In genomic region chrX:153073331-153073730, GRCh38 we compare ENCODE assay signal across 6 cellular contexts. TPM values are rescaled to one million over a fixed set of nuclear protein-coding genes. Genes with fewer than 3 reads are reported as not detected.
"Had no signal": no experiment of that assay in that cellular context is flagged by ENCODE, and none has a peak within 500 bp of the region (broad histone marks: within the 10 kb centered on the region; RNA-seq: fewer than 3 reads in every experiment).

No MANE protein-coding gene starts in this region.

RNA-seq across cellular contexts. Expression of gene PNMA6A, which starts 1.1 kb away (rescaled TPM):
- total RNA-seq: PC-3, PC-9, SJCRH30, SJSA1 had no signal

RNA-seq across cellular contexts. Expression of gene PNMA3, which starts 17.1 kb away (rescaled TPM):
- total RNA-seq: OCI-LY7, PC-3, PC-9, RPMI7951, SJCRH30, SJSA1 had no signal
